ENCODE assay signal across 1 cellular context in the genomic region with DNA sequence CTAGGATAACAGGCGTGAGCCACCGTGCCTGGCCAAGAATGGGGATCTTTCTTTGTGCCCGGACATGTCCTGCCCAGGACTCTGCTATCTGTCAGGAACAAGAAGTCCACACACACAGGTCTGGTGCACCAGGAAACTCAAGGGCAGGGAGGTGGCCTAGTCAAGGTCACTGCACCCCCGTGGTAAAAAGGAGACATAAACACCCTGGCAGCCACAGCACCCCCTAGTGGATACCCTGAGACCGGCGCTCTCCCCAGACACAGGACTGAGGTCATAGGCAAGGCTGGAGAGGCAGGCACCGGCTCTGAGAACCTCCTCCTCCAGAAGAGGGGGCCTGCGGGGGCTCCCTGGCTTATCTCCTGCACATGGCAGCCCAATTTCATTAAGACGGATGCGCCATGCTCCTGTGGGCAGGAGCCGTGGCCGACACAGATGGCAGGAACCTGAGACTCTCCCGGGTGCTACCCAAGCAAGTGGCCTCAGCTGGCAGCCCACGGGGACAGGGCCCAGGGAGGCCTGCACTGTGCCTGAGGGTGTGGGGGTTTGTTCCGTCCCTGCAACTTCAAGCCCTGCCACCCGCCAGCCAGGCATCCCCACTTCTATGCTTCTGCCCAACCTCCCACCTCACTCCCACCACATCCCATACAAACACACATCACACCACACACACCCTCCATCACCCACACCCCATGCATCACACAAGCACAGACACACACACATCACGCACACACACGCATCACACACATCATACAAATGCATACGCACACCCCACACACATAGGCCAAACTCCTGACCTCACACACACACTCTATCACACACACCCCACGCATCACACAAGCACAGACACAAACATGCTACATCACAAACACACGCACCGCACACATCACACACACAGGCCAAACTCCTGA.
TF ChIP-seq lines count a peak whose summit lies in the region.

No MANE protein-coding gene starts in this region.

TF ChIP-seq in HEK293, 187 proteins besides CTCF, POLR2A, EP300 and RAD21 (continued from another document):
- TF ChIP-seq YY1 (tag by site-specific recombination; IDR thresholded peaks at IDR 0.05) (no peak), ZNF112 (tag by site-specific recombination; IDR thresholded peaks at IDR 0.05) (no peak), OSR2 (tag by site-specific recombination; IDR thresholded peaks at IDR 0.05) (no peak), ZNF174 (tag by site-specific recombination; IDR thresholded peaks at IDR 0.05) (no peak), ZNF248 (tag by site-specific recombination; IDR thresholded peaks at IDR 0.05) (peak; percentile 39; the same call in 1 of the 2 replicates), ZNF121 (tag by site-specific recombination; IDR thresholded peaks at IDR 0.05) (no peak), HOXD13 (CRISPR knock-in tag; IDR thresholded peaks at IDR 0.05; ENCODE audit: borderline replicate concordance) (no peak), ZBTB20 (tag by site-specific recombination; IDR thresholded peaks at IDR 0.05) (no peak), GLIS2 (tag by site-specific recombination; IDR thresholded peaks at IDR 0.05) (0 out of 2 replicates have a peak, but pooled peaks have one; percentile 28), ZNF626 (tag by site-specific recombination; IDR thresholded peaks at IDR 0.05) (no peak), ZBTB8A (tag by site-specific recombination; IDR thresholded peaks at IDR 0.05) (no peak), EGR2 (tag by site-specific recombination; IDR thresholded peaks at IDR 0.05; ENCODE audit: low read depth) (peak; percentile 99), MEIS1 (CRISPR knock-in tag; IDR thresholded peaks at IDR 0.05; ENCODE audit: borderline replicate concordance) (no peak), ZNF792 (tag by site-specific recombination; IDR thresholded peaks at IDR 0.05) (no peak), ZNF510 (tag by site-specific recombination; IDR thresholded peaks at IDR 0.05; ENCODE audit: insufficient replicate concordance) (no peak), KLF7 (tag by site-specific recombination; IDR thresholded peaks at IDR 0.05; ENCODE audit: borderline replicate concordance) (no peak), WT1 (tag by site-specific recombination; IDR thresholded peaks at IDR 0.05) (no peak), ZNF658 (tag by site-specific recombination; IDR thresholded peaks at IDR 0.05) (no peak), ZNF677 (tag by site-specific recombination; IDR thresholded peaks at IDR 0.05) (no peak), ZNF654 (tag by site-specific recombination; IDR thresholded peaks at IDR 0.05; ENCODE audit: low read depth) (peak; percentile 25), GLIS1 (tag by site-specific recombination; IDR thresholded peaks at IDR 0.05) (no peak), ZNF37A (tag by site-specific recombination; IDR thresholded peaks at IDR 0.05) (no peak), ZNF2 (tag by site-specific recombination; IDR thresholded peaks at IDR 0.05) (peak; percentile 36; the same call in 1 of the 2 replicates), ZNF473 (tag by site-specific recombination; IDR thresholded peaks at IDR 0.05) (no peak), ZNF624 (tag by site-specific recombination; IDR thresholded peaks at IDR 0.05) (no peak), ZNF138 (tag by site-specific recombination; IDR thresholded peaks at IDR 0.05; ENCODE audit: borderline replicate concordance) (no peak), ZNF24 (tag by site-specific recombination; IDR thresholded peaks at IDR 0.05) (no peak)
- TF ChIP-seq, protein P1, sequence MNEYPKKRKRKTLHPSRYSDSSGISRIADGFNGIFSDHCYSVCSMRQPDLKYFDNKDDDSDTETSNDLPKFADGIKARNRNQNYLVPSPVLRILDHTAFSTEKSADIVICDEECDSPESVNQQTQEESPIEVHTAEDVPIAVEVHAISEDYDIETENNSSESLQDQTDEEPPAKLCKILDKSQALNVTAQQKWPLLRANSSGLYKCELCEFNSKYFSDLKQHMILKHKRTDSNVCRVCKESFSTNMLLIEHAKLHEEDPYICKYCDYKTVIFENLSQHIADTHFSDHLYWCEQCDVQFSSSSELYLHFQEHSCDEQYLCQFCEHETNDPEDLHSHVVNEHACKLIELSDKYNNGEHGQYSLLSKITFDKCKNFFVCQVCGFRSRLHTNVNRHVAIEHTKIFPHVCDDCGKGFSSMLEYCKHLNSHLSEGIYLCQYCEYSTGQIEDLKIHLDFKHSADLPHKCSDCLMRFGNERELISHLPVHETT (tag by site-specific recombination; IDR thresholded peaks at IDR 0.05), result no peak
- TF ChIP-seq, protein P2, sequence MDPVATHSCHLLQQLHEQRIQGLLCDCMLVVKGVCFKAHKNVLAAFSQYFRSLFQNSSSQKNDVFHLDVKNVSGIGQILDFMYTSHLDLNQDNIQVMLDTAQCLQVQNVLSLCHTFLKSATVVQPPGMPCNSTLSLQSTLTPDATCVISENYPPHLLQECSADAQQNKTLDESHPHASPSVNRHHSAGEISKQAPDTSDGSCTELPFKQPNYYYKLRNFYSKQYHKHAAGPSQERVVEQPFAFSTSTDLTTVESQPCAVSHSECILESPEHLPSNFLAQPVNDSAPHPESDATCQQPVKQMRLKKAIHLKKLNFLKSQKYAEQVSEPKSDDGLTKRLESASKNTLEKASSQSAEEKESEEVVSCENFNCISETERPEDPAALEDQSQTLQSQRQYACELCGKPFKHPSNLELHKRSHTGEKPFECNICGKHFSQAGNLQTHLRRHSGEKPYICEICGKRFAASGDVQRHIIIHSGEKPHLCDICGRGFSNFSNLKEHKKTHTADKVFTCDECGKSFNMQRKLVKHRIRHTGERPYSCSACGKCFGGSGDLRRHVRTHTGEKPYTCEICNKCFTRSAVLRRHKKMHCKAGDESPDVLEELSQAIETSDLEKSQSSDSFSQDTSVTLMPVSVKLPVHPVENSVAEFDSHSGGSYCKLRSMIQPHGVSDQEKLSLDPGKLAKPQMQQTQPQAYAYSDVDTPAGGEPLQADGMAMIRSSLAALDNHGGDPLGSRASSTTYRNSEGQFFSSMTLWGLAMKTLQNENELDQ (tag by site-specific recombination; IDR thresholded peaks at IDR 0.05; ENCODE audit: low read depth), result no peak
- TF ChIP-seq, protein P3, sequence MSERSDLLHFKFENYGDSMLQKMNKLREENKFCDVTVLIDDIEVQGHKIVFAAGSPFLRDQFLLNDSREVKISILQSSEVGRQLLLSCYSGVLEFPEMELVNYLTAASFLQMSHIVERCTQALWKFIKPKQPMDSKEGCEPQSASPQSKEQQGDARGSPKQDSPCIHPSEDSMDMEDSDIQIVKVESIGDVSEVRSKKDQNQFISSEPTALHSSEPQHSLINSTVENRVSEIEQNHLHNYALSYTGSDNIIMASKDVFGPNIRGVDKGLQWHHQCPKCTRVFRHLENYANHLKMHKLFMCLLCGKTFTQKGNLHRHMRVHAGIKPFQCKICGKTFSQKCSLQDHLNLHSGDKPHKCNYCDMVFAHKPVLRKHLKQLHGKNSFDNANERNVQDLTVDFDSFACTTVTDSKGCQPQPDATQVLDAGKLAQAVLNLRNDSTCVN (tag by site-specific recombination; optimal IDR thresholded peaks at IDR 0.05), result no peak
- TF ChIP-seq, protein P4, sequence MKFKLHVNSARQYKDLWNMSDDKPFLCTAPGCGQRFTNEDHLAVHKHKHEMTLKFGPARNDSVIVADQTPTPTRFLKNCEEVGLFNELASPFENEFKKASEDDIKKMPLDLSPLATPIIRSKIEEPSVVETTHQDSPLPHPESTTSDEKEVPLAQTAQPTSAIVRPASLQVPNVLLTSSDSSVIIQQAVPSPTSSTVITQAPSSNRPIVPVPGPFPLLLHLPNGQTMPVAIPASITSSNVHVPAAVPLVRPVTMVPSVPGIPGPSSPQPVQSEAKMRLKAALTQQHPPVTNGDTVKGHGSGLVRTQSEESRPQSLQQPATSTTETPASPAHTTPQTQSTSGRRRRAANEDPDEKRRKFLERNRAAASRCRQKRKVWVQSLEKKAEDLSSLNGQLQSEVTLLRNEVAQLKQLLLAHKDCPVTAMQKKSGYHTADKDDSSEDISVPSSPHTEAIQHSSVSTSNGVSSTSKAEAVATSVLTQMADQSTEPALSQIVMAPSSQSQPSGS (tag by site-specific recombination; IDR thresholded peaks at IDR 0.05; ENCODE audit: low read depth), result no peak
- TF ChIP-seq, protein P5, sequence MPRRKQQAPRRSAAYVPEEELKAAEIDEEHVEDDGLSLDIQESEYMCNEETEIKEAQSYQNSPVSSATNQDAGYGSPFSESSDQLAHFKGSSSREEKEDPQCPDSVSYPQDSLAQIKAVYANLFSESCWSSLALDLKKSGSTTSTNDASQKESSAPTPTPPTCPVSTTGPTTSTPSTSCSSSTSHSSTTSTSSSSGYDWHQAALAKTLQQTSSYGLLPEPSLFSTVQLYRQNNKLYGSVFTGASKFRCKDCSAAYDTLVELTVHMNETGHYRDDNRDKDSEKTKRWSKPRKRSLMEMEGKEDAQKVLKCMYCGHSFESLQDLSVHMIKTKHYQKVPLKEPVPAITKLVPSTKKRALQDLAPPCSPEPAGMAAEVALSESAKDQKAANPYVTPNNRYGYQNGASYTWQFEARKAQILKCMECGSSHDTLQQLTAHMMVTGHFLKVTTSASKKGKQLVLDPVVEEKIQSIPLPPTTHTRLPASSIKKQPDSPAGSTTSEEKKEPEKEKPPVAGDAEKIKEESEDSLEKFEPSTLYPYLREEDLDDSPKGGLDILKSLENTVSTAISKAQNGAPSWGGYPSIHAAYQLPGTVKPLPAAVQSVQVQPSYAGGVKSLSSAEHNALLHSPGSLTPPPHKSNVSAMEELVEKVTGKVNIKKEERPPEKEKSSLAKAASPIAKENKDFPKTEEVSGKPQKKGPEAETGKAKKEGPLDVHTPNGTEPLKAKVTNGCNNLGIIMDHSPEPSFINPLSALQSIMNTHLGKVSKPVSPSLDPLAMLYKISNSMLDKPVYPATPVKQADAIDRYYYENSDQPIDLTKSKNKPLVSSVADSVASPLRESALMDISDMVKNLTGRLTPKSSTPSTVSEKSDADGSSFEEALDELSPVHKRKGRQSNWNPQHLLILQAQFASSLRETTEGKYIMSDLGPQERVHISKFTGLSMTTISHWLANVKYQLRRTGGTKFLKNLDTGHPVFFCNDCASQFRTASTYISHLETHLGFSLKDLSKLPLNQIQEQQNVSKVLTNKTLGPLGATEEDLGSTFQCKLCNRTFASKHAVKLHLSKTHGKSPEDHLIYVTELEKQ (tag by site-specific recombination; IDR thresholded peaks at IDR 0.05; ENCODE audit: borderline replicate concordance), result no peak
- TF ChIP-seq, protein P6, sequence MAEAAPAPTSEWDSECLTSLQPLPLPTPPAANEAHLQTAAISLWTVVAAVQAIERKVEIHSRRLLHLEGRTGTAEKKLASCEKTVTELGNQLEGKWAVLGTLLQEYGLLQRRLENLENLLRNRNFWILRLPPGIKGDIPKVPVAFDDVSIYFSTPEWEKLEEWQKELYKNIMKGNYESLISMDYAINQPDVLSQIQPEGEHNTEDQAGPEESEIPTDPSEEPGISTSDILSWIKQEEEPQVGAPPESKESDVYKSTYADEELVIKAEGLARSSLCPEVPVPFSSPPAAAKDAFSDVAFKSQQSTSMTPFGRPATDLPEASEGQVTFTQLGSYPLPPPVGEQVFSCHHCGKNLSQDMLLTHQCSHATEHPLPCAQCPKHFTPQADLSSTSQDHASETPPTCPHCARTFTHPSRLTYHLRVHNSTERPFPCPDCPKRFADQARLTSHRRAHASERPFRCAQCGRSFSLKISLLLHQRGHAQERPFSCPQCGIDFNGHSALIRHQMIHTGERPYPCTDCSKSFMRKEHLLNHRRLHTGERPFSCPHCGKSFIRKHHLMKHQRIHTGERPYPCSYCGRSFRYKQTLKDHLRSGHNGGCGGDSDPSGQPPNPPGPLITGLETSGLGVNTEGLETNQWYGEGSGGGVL (tag by site-specific recombination; IDR thresholded peaks at IDR 0.05), result no peak
- TF ChIP-seq, protein P7, sequence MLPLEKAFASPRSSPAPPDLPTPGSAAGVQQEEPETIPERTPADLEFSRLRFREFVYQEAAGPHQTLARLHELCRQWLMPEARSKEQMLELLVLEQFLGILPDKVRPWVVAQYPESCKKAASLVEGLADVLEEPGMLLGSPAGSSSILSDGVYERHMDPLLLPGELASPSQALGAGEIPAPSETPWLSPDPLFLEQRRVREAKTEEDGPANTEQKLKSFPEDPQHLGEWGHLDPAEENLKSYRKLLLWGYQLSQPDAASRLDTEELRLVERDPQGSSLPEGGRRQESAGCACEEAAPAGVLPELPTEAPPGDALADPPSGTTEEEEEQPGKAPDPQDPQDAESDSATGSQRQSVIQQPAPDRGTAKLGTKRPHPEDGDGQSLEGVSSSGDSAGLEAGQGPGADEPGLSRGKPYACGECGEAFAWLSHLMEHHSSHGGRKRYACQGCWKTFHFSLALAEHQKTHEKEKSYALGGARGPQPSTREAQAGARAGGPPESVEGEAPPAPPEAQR (tag by site-specific recombination; IDR thresholded peaks at IDR 0.05), result no peak
- TF ChIP-seq, protein P8, sequence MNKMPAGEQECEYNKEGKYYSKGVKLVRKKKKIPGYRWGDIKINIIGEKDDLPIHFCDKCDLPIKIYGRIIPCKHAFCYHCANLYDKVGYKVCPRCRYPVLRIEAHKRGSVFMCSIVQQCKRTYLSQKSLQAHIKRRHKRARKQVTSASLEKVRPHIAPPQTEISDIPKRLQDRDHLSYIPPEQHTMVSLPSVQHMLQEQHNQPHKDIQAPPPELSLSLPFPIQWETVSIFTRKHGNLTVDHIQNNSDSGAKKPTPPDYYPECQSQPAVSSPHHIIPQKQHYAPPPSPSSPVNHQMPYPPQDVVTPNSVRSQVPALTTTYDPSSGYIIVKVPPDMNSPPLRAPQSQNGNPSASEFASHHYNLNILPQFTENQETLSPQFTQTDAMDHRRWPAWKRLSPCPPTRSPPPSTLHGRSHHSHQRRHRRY (tag by site-specific recombination; IDR thresholded peaks at IDR 0.05), result no peak
- TF ChIP-seq, protein P9, sequence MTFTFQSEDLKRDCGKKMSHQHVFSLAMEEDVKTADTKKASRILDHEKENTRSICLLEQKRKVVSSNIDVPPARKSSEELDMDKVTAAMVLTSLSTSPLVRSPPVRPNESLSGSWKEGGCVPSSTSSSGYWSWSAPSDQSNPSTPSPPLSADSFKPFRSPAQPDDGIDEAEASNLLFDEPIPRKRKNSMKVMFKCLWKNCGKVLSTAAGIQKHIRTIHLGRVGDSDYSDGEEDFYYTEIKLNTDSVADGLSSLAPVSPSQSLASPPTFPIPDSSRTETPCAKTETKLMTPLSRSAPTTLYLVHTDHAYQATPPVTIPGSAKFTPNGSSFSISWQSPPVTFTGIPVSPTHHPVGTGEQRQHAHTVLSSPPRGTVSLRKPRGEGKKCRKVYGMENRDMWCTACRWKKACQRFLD (tag by site-specific recombination; IDR thresholded peaks at IDR 0.05), result no peak
